Comparison of ENCODE assay signal across 1 cellular context in the genomic region with DNA sequence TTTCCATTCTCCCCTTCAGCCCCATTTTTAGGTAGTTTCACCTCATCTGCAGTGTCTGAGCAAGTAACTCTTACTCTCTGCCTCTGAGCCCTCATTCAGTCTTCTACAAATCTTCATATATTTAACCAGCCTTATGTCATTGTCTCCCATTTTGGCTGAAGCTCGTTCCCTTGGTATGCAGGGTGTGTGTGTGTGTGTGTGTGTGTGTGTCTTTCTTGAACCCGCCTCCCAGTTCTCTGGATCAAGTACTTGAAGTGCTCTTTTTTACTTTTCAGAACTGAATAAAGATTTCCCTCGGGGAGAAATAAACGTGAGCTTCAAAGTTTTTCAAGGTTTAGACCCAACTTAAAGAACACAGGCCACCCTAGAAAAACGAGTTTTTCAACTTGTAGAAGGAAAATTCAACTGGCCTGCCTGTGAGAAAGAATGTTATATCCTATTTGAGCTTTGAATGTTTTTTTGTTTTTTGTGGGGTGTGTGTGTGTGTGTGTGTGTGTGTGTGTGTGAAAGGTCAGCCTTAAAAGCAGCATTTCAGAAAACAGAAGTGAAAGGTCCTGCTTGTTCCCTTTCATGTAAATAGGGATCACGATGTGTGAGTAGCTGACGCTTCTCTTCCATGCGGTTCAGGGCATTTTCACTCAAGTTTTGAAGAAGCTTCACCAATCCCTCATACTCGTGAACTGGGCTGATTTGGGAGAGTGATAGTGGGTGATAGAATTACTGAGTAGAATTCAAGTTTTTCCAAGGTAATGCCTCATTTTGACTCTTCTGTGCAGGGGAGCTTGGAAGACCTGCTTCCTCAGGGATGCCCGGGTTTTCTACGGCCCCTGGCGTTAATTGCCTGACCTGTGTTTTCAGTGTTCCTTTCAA.
TF ChIP-seq lines count a peak whose summit lies in the region.

No MANE protein-coding gene starts in this region.

TF ChIP-seq in SK-N-SH, 30 proteins besides CTCF, POLR2A, EP300 and RAD21 (continued from another document):
- TF ChIP-seq, protein P1, sequence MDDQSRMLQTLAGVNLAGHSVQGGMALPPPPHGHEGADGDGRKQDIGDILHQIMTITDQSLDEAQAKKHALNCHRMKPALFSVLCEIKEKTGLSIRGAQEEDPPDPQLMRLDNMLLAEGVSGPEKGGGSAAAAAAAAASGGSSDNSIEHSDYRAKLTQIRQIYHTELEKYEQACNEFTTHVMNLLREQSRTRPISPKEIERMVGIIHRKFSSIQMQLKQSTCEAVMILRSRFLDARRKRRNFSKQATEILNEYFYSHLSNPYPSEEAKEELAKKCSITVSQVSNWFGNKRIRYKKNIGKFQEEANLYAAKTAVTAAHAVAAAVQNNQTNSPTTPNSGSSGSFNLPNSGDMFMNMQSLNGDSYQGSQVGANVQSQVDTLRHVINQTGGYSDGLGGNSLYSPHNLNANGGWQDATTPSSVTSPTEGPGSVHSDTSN (IDR thresholded peaks at IDR 0.05) = no peak
- TF ChIP-seq, protein P2, sequence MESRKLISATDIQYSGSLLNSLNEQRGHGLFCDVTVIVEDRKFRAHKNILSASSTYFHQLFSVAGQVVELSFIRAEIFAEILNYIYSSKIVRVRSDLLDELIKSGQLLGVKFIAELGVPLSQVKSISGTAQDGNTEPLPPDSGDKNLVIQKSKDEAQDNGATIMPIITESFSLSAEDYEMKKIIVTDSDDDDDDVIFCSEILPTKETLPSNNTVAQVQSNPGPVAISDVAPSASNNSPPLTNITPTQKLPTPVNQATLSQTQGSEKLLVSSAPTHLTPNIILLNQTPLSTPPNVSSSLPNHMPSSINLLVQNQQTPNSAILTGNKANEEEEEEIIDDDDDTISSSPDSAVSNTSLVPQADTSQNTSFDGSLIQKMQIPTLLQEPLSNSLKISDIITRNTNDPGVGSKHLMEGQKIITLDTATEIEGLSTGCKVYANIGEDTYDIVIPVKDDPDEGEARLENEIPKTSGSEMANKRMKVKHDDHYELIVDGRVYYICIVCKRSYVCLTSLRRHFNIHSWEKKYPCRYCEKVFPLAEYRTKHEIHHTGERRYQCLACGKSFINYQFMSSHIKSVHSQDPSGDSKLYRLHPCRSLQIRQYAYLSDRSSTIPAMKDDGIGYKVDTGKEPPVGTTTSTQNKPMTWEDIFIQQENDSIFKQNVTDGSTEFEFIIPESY (IDR thresholded peaks at IDR 0.05; ENCODE audit: borderline replicate concordance, low read depth) = no peak
